8 cellular contexts compared by ENCODE assay signal in genomic region chr17:46002311-46002972, GRCh38. TPM values are rescaled to one million over a fixed set of nuclear protein-coding genes. Genes with fewer than 3 reads are reported as not detected.
A peak's percentile ranks its signal among the peaks of the same experiment; 100 is the strongest.
DNase-seq lines count a peak whose midpoint lies in the region; ATAC-seq and TF ChIP-seq lines count a peak whose summit lies in the region.

No MANE protein-coding gene starts in this region.

- H3K36me3 ChIP-seq in heart left ventricle (no peaks in the 10 kb centered on the region), aorta (ENCODE audit: control insufficient read depth in 1 of 2, insufficient read depth in 2 of 2, low read length in 1 of 2) (no peaks in the 10 kb centered on the region)

- intact Hi-C loops in heart left ventricle (cut with DNase I): loop anchor here (1.0 to 10.0 kb wide), 6 partner anchors 40 to 282 kb away; no protein-coding TSS in a partner anchor
- intact Hi-C loops in aorta (cut with DNase I): loop anchor here in 1 of 2 donors (1.0 kb wide), 1 partner anchor 211 kb away; no protein-coding TSS in a partner anchor

- H3K4me1 ChIP-seq in heart left ventricle: peaks cover 0 to 17% (median 0%) of the 10 kb centered on the region in 12 donors
- no peaks in the 10 kb centered on the region for H3K4me1 ChIP-seq in aorta (ENCODE audit: control insufficient read depth in 1 of 2, insufficient read depth in 2 of 2, low read length in 2 of 2)

- no peaks in the 10 kb centered on the region for H3K9me3 ChIP-seq in heart left ventricle
- no peaks in the 10 kb centered on the region for H3K9me3 ChIP-seq in aorta (ENCODE audit: control insufficient read depth, low read length)

- peak; percentile 78 for TF ChIP-seq CTCF in GM12875 (IDR thresholded peaks at IDR 0.05; ENCODE audit: borderline replicate concordance, insufficient read depth, low read depth, low read length)
- TF ChIP-seq CTCF in NB4 (IDR thresholded peaks at IDR 0.05; ENCODE audit: low read depth, low read length): peak; percentile 79
- peak; percentile 89 to 97 (median 94) for TF ChIP-seq CTCF in heart left ventricle (IDR thresholded peaks at IDR 0.05)

- peak; percentile 60 to 85 (median 81) for ATAC-seq in heart left ventricle
- ATAC-seq in aorta (ENCODE audit: low FRiP score): peak; percentile 88
- no peak for ATAC-seq in GM19023 (IDR thresholded peaks at IDR 0.05; ENCODE audit: unreplicated experiment)

- DNase-seq in NB4 (ENCODE audit: low read depth) (peak; percentile 68), SW480 (ENCODE audit: low spot score) (peak; percentile 59), heart left ventricle (peak in 4 of 5 donors; percentile 54 to 65 (median 57)), putamen (ENCODE audit: low spot score) (peak; percentile 66), aorta (peak; percentile 67 to 83)
- peak; percentile 39 for DNase-seq in activated naive CD8-positive, alpha-beta T cell treated with anti-CD3 and anti-CD28 coated beads, Interleukin-2, amount 50 U/mL, for 16 hours (ENCODE audit: low read depth, low spot score)

- H3K27ac ChIP-seq in heart left ventricle: no peak overlapping the region
- H3K27ac ChIP-seq in aorta (ENCODE audit: low read depth in 1 of 2, low read length in 2 of 2): no peak overlapping the region

- 23 to 28% (median 25%) methylated on average over 8 of the region's 8 CpGs for WGBS in heart left ventricle, 4 donors
- 24 to 25% methylated on average over 8 of the region's 8 CpGs for WGBS in aorta, 2 donors

- H3K4me3 ChIP-seq in GM12875 (ENCODE audit: low read depth, low read length) (no peak overlapping the region), NB4 (ENCODE audit: low read depth, low read length) (no peak overlapping the region), heart left ventricle (no peak overlapping the region), aorta (ENCODE audit: low read length in 2 of 2) (no peak overlapping the region)

- no peak for TF ChIP-seq POLR2A in NB4 (IDR thresholded peaks at IDR 0.05; ENCODE audit: extremely low read depth, insufficient read length)
- no peak for TF ChIP-seq POLR2A in heart left ventricle (IDR thresholded peaks at IDR 0.05)

- no peaks in the 10 kb centered on the region for H3K27me3 ChIP-seq in heart left ventricle
- H3K27me3 ChIP-seq in aorta (ENCODE audit: control insufficient read depth in 1 of 2, insufficient read depth in 2 of 2, low read length in 1 of 2): no peaks in the 10 kb centered on the region

RNA-seq across cellular contexts. Expression of gene STH, which starts 3.4 kb away (rescaled TPM):
- total RNA-seq in heart left ventricle (under 1 TPM in 1 of 9 donors, not detected in 8; 0.56 TPM), aorta (not detected)
- polyA plus RNA-seq in heart left ventricle (1 to 10 TPM in 1 of 2 donors, not detected in 1; 1.6 TPM), aorta (not detected)
